In the genomic region with DNA sequence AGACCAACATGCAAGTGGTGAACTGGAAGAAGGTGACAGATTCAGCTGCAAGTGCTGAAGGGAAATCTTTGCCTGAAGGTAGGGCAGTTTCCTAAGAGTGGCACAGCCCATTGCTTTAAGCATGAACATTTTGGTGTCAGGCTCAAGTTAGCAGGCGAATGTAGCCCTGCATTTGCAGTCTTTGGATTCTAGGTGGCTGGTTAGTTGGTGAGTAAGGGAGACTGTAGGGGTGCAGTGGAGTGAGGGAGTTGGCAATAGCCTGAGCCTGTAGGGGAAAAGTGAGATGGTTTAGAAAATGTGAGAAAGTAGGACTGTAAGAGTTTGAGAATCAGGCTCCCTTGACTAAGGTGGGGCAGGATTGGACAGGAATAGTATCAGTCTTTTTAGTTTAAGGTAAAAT, we compare ENCODE assay signal across 27 cellular contexts.
"Had no signal": no experiment of that assay in that cellular context is flagged by ENCODE, and none has a peak within 500 bp of the region (broad histone marks: within the 10 kb centered on the region; RNA-seq: fewer than 3 reads in every experiment).

No MANE protein-coding gene starts in this region.

- H3K27ac Mint-ChIP-seq: activated CD8-positive, alpha-beta T cell treated with anti-CD3 and anti-CD28 coated beads, Interleukin-2, amount 10 ng/mL, durations not matched to agents 7 days and 5 days; activated naive CD4-positive, alpha-beta T cell treated with anti-CD3 and anti-CD28 coated beads, Interleukin-2, amount 50 U/mL, for 24 hours; activated T-helper 1 cell treated with anti-CD3 and anti-CD28 coated beads, Interleukin-12 subunit alpha, Interleukin-12 subunit beta, Interleukin-2, Interleukin-4 antibody, amounts not matched to agents 30 ng/mL and 10 ng/mL and 1 ng/mL, durations not matched to agents 14 hours and 24 hours and 36 hours had no signal

- H3K4me3 Mint-ChIP-seq: activated CD8-positive, alpha-beta T cell treated with anti-CD3 and anti-CD28 coated beads, Interleukin-2, amount 10 ng/mL, durations not matched to agents 7 days and 5 days; activated naive CD4-positive, alpha-beta T cell treated with anti-CD3 and anti-CD28 coated beads, Interleukin-2, amount 50 U/mL, for 24 hours; activated T-helper 1 cell treated with anti-CD3 and anti-CD28 coated beads, Interleukin-12 subunit alpha, Interleukin-12 subunit beta, Interleukin-2, Interleukin-4 antibody, amounts not matched to agents 30 ng/mL and 10 ng/mL and 1 ng/mL, durations not matched to agents 14 hours and 24 hours and 36 hours had no signal

- H3K27me3 Mint-ChIP-seq: activated naive CD4-positive, alpha-beta T cell treated with anti-CD3 and anti-CD28 coated beads, Interleukin-2, amount 50 U/mL, for 24 hours had no signal

- DNase-seq: activated CD4-positive, alpha-beta T cell treated with anti-CD3 and anti-CD28 coated beads for 4 hours; activated CD8-positive, alpha-beta memory T cell treated with anti-CD3 and anti-CD28 coated beads, Interleukin-2, amount 50 U/mL, for 48 hours; activated CD8-positive, alpha-beta T cell treated with anti-CD3 and anti-CD28 coated beads, Interleukin-2, amount 10 ng/mL, durations not matched to agents 7 days and 5 days; activated effector memory CD4-positive, alpha-beta T cell treated with Interleukin-2 at 50 U/mL for 16 hours; activated naive CD4-positive, alpha-beta T cell; activated T-cell treated with anti-CD3 and anti-CD28 coated beads, Interleukin-2, amount 50 U/mL, for 1 hour; aorta; caudate nucleus; NCI-H1092; NCI-H1417; NCI-H1930; NCI-H2171 treated with DMSO at 0.1 percent for 48 hours; NCI-H345; NCI-H510A; NCI-H69; NK-92 treated with Interleukin-12 subunit alpha and Interleukin-12 subunit beta, amount 100 ng/mL, for 24 hours; Peyer's patch; Right ventricle myocardium superior; SK-N-SH; T-helper 1 cell; WERI-Rb-1 had no signal

- H3K27ac ChIP-seq: breast epithelium, Peyer's patch, RWPE1, SJCRH30, WERI-Rb-1 had no signal

- ATAC-seq: activated CD4-positive, CD25-positive, alpha-beta regulatory T cell treated with anti-CD3 and anti-CD28 coated beads, Interleukin-2, amount 50 U/mL, for 24 hours; activated CD8-positive, alpha-beta T cell treated with anti-CD3 and anti-CD28 coated beads, Interleukin-2, amount 10 ng/mL, durations not matched to agents 7 days and 5 days had no signal

- H3K36me3 Mint-ChIP-seq: activated naive CD4-positive, alpha-beta T cell treated with anti-CD3 and anti-CD28 coated beads, Interleukin-2, amount 50 U/mL, for 24 hours had no signal

- H3K9me3 Mint-ChIP-seq: activated naive CD4-positive, alpha-beta T cell treated with anti-CD3 and anti-CD28 coated beads, Interleukin-2, amount 50 U/mL, for 24 hours; activated T-helper 1 cell treated with anti-CD3 and anti-CD28 coated beads, Interleukin-12 subunit alpha, Interleukin-12 subunit beta, Interleukin-2, Interleukin-4 antibody, amounts not matched to agents 30 ng/mL and 10 ng/mL and 1 ng/mL, durations not matched to agents 14 hours and 24 hours and 36 hours had no signal

- H3K36me3 ChIP-seq: breast epithelium, Peyer's patch, SJCRH30, WERI-Rb-1 had no signal

- H3K4me1 ChIP-seq: breast epithelium, Peyer's patch had no signal

- H3K4me2 ChIP-seq: SK-N-SH had no signal

- H3K4me3 ChIP-seq: breast epithelium, Peyer's patch, SJCRH30 had no signal

- H3K9ac ChIP-seq: SK-N-SH had no signal

- H3K27me3 ChIP-seq: breast epithelium, Peyer's patch, SJCRH30 had no signal
